ENCODE assay signal across 6 cellular contexts in genomic region chr22:37609240-37610152, GRCh38. TPM values are rescaled to one million over a fixed set of nuclear protein-coding genes. Genes with fewer than 3 reads are reported as not detected.
A peak's percentile ranks its signal among the peaks of the same experiment; 100 is the strongest.
DNase-seq lines count a peak whose midpoint lies in the region; ATAC-seq and TF ChIP-seq lines count a peak whose summit lies in the region.

No MANE protein-coding gene starts in this region.

- TF ChIP-seq POLR2A in tibial nerve (IDR thresholded peaks at IDR 0.05) = no peak

- H3K36me3 ChIP-seq in RWPE2 (ENCODE audit: low read depth) = peaks cover 6% of the 10 kb centered on the region; the same call in 1 of the 2 replicates
- H3K36me3 ChIP-seq in tibial nerve = peaks cover 0 to 8% (median 0%) of the 10 kb centered on the region in 3 donors

- TF ChIP-seq EP300 in tibial nerve (IDR thresholded peaks at IDR 0.05) = no peak

- H3K27me3 ChIP-seq in RWPE2 (ENCODE audit: insufficient read depth, poor library complexity, severe bottlenecking) (no peaks in the 10 kb centered on the region), tibial nerve (no peaks in the 10 kb centered on the region)

- TF ChIP-seq CTCF in GM13976 (IDR thresholded peaks at IDR 0.05; ENCODE audit: borderline replicate concordance, control extremely low read depth, extremely low read depth, insufficient read depth, missing control alignments) (no peak), RWPE2 (IDR thresholded peaks at IDR 0.05; ENCODE audit: poor library complexity, severe bottlenecking) (no peak), tibial nerve (IDR thresholded peaks at IDR 0.05) (no peak)

- ATAC-seq in RWPE2 (ENCODE audit: low read depth) = peak; percentile 4; the same call in 2 of the 3 replicates
- ATAC-seq in sciatic nerve = no peak

- DNase-seq in GM13976 (ENCODE audit: low spot score) (peak; percentile 74), RWPE2 (ENCODE audit: low spot score) (no peak), globus pallidus (ENCODE audit: low spot score) (peak; percentile 40), tibial nerve (ENCODE audit: low spot score in 2 of 2) (peak in 1 of 2 donors; percentile 22), NCI-H187 (lab: John Stamatoyannopoulos, UW) (no peak), sciatic nerve (ENCODE audit: low spot score) (no peak)

- H3K4me1 ChIP-seq in RWPE2 (ENCODE audit: insufficient read depth, poor library complexity, severe bottlenecking) (peaks cover 4% of the 10 kb centered on the region), tibial nerve (peaks cover 0 to 57% (median 36%) of the 10 kb centered on the region in 4 donors)

- H3K9me3 ChIP-seq in RWPE2 (ENCODE audit: severe bottlenecking) = no peaks in the 10 kb centered on the region
- no peaks in the 10 kb centered on the region for H3K9me3 ChIP-seq in tibial nerve

- H3K4me3 ChIP-seq in RWPE2 (ENCODE audit: severe bottlenecking) = peak overlapping the region; percentile 71
- H3K4me3 ChIP-seq in tibial nerve = peak overlapping the region; percentile 71 to 87 (median 84)

- intact Hi-C loops in sciatic nerve (cut with DNase I) = no loop called here

- in situ Hi-C loops in GM13976 (cut with MboI; ENCODE audit: low sequenced_read_pairs, unreplicated experiment) = no loop called here

- 4 to 5% methylated on average over 22 to 26 of the region's 26 CpGs for WGBS in tibial nerve, 2 donors

- peak overlapping the region; percentile 90 for H3K27ac ChIP-seq in RWPE2 (ENCODE audit: poor library complexity, severe bottlenecking)
- H3K27ac ChIP-seq in tibial nerve = peak overlapping the region; percentile 91 to 98 (median 92)

RNA-seq across cellular contexts. Expression of gene GGA1, which starts 0.9 kb away (rescaled TPM):
- total RNA-seq in tibial nerve (10 to 100 TPM; 66.3 to 99.0 (median 77.2) TPM), sciatic nerve (71.2 TPM)

RNA-seq across cellular contexts. Expression of gene LGALS2, which starts 29.6 kb away (rescaled TPM):
- total RNA-seq in tibial nerve (not detected), sciatic nerve (not detected)

RNA-seq across cellular contexts. Expression of gene SH3BP1, which starts 30.0 kb away (rescaled TPM):
- total RNA-seq in tibial nerve (10 to 100 TPM in 2 of 4 donors, 1 to 10 TPM in 2; 7.5 to 19.8 (median 13.9) TPM), sciatic nerve (10.3 TPM)

RNA-seq across cellular contexts. Expression of gene PDXP, which starts 49.0 kb away (rescaled TPM):
- 10 to 100 TPM; 14.7 to 19.7 (median 16.2) TPM for total RNA-seq in tibial nerve
- 10.0 TPM for total RNA-seq in sciatic nerve

RNA-seq across cellular contexts. Expression of gene CDC42EP1, which starts 49.2 kb away (rescaled TPM):
- 10 to 100 TPM; 28.4 to 53.4 (median 33.4) TPM for total RNA-seq in tibial nerve
- 83.1 TPM for total RNA-seq in sciatic nerve

Comparison
In these comparisons a context has a peak if more than half of its experiments do, and no peak if none do; other contexts are left out.
1. DNase-seq: peak in GM13976 (single experiment) and globus pallidus (single experiment); none in RWPE2 (single experiment), NCI-H187 (0 of 2) and sciatic nerve (single experiment).